ENCODE assay signal across 18 cellular contexts in the genomic region with DNA sequence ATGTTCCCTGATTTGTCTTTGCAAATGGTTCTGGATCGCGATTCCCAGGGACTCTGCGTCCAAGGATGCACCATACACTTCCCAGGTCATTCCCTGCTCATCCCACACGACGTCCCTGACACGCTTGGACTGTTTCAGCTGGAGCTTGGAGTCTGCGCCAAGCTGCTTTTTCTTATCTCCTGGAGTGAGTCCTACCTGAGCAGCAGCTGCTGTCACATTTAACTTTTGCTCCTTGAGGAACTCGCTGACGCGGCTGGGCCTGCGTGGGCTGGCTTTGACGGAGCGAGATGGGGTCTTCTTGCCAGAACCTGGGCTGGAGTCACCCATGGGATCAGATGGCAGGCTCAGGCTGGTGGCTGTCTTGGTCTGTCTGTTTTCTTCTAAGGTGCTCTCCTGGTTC. TPM values are rescaled to one million over a fixed set of nuclear protein-coding genes. Genes with fewer than 3 reads are reported as not detected.
"Had no signal": no experiment of that assay in that cellular context is flagged by ENCODE, and none has a peak within 500 bp of the region (broad histone marks: within the 10 kb centered on the region; RNA-seq: fewer than 3 reads in every experiment).

No MANE protein-coding gene starts in this region.

- H3K4me3 Mint-ChIP-seq: activated CD8-positive, alpha-beta T cell treated with anti-CD3 and anti-CD28 coated beads, Interleukin-2, amount 10 ng/mL, durations not matched to agents 7 days and 5 days; memory B cell; natural killer cell; WTC11 had no signal

- H3K9me3 Mint-ChIP-seq: memory B cell, natural killer cell, WTC11 had no signal

- H3K36me3 ChIP-seq: ascending aorta, neutrophil, tibial artery, uterus had no signal

- H3K36me3 Mint-ChIP-seq: WTC11 had no signal

- H3K27me3 Mint-ChIP-seq: memory B cell had no signal

- ATAC-seq: activated CD8-positive, alpha-beta T cell treated with anti-CD3 and anti-CD28 coated beads, Interleukin-2, amount 10 ng/mL, durations not matched to agents 7 days and 5 days; natural killer cell; WTC11 had no signal

- H3K4me1 ChIP-seq: ascending aorta, tibial artery, uterus had no signal

- DNase-seq: activated CD4-positive, alpha-beta T cell treated with anti-CD3 and anti-CD28 coated beads for 4 hours; activated CD8-positive, alpha-beta memory T cell treated with anti-CD3 and anti-CD28 coated beads, Interleukin-2, amount 50 U/mL, for 4 hours; activated CD8-positive, alpha-beta T cell treated with anti-CD3 and anti-CD28 coated beads, Interleukin-2, amount 10 ng/mL, durations not matched to agents 7 days and 5 days; activated naive CD4-positive, alpha-beta T cell; hippocampal formation; left ventricle myocardium inferior; natural killer cell; posterior cingulate gyrus; stimulated activated CD4-positive, alpha-beta T cell treated with anti-CD3 and anti-CD28 coated beads, Interleukin-2, amount 100 ng/mL, for 48 hours; stimulated activated naive CD4-positive, alpha-beta T cell; tibial artery; uterus had no signal

- H3K9me3 ChIP-seq: ascending aorta, esophagus muscularis mucosa, left ventricle myocardium inferior, neutrophil, tibial artery, uterus had no signal

- H3K27me3 ChIP-seq: ascending aorta, esophagus muscularis mucosa, neutrophil, uterus had no signal

- H3K27ac Mint-ChIP-seq: activated CD8-positive, alpha-beta T cell treated with anti-CD3 and anti-CD28 coated beads, Interleukin-2, amount 10 ng/mL, durations not matched to agents 7 days and 5 days; memory B cell; WTC11 had no signal

- H3K27ac ChIP-seq: ascending aorta, esophagus muscularis mucosa, left ventricle myocardium inferior, neutrophil, tibial artery, uterus had no signal

- H3K4me3 ChIP-seq: ascending aorta, esophagus muscularis mucosa, left ventricle myocardium inferior, tibial artery, uterus had no signal

RNA-seq across cellular contexts. Expression of gene GPRIN3, which starts 59.6 kb away (rescaled TPM):
- total RNA-seq: bronchial epithelial cell had no signal
